ENCODE assay signal across 9 cellular contexts in the genomic region with DNA sequence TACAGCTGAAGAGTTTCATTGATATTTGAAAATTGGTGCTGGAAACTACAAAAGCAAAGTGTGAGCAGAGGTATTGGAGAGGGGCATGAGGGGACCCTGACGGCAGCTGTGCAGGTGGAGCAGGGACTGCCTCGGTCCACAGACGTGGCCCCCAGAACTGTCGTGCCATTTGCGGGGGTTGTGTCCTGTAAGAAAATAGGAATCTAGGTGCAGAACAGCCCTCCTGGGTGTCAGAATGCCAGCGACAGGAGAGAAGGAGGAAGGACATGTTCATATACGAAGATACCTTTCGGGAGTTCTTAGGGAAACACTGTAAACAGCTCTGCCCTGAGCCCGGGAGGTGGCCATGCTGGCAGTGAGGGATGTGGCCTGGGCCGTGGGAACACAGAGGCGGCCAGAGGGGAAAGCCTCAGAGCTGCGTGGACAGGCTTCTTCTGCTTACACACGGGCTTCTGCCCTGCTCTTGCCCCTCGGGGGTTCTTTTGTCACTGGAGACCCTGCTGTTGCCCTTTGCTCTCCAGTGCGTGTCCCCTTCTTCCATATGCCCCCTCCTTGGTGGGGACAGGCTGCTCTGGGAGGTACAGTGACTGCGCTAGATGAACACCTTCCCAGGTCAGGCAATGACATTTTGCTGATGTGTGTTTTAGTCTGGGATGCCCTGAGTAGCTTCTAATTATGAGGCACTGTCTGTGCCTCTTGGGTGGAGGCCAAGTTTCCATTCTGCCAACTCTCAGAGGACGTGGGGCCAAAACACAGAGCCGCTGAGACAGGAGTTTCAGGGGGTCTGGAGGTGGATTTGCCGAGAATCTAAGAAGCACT.
DNase-seq lines count a peak whose midpoint lies in the region; ATAC-seq, FAIRE-seq and TF ChIP-seq lines count a peak whose summit lies in the region.
"Had no signal": no experiment of that assay in that cellular context is flagged by ENCODE, and none has a peak within 500 bp of the region (broad histone marks: within the 10 kb centered on the region; RNA-seq: fewer than 3 reads in every experiment).

No MANE protein-coding gene starts in this region.

- H3K79me2 ChIP-seq in endothelial cell of umbilical vein (ENCODE audit: control insufficient read depth, insufficient read depth, low read length), result no peaks in the 10 kb centered on the region

- H3K14ac ChIP-seq in neuronal stem cell (ENCODE audit: low read length), result peak overlapping the region; percentile 0

- no peak for TF ChIP-seq POLR2A in endothelial cell of umbilical vein (IDR thresholded peaks at IDR 0.05; ENCODE audit: low read depth, low read length)

- H3K4me2 ChIP-seq in endothelial cell of umbilical vein (ENCODE audit: insufficient read depth, low read length) (no peak overlapping the region), neuronal stem cell (ENCODE audit: insufficient read depth, low read length, poor library complexity, severe bottlenecking) (no peak overlapping the region)

- H3K27ac ChIP-seq in endothelial cell of umbilical vein (ENCODE audit: insufficient read depth, low read depth, low read length) (no peak overlapping the region), neuronal stem cell (replicated peaks; ENCODE audit: low read length) (no peak overlapping the region), small intestine (ENCODE audit: low read depth in 1 of 2, low read length in 1 of 2) (peak overlapping the region in 1 of 2 donors; percentile 15)

- ATAC-seq in GM21529 (IDR thresholded peaks at IDR 0.05; ENCODE audit: unreplicated experiment) (no peak), GM21447 (IDR thresholded peaks at IDR 0.05; ENCODE audit: unreplicated experiment) (no peak)

- no peak overlapping the region for H2BK5ac ChIP-seq in neuronal stem cell (ENCODE audit: low read length)

- no peak overlapping the region for H2BK15ac ChIP-seq in neuronal stem cell (ENCODE audit: low read length)

- BruUV-seq in endothelial cell of umbilical vein (replicated peaks; lab: Mats Ljungman, UMichigan), result no TSS peak

- no peaks in the 10 kb centered on the region for H3K9me3 Mint-ChIP-seq in activated T-helper 1 cell treated with anti-CD3 and anti-CD28 coated beads, Interleukin-12 subunit alpha, Interleukin-12 subunit beta, Interleukin-2, Interleukin-4 antibody, amounts not matched to agents 30 ng/mL and 10 ng/mL and 1 ng/mL, durations not matched to agents 14 hours and 24 hours and 36 hours

- no peak overlapping the region for H3K4me3 Mint-ChIP-seq in activated T-helper 1 cell treated with anti-CD3 and anti-CD28 coated beads, Interleukin-12 subunit alpha, Interleukin-12 subunit beta, Interleukin-2, Interleukin-4 antibody, amounts not matched to agents 30 ng/mL and 10 ng/mL and 1 ng/mL, durations not matched to agents 14 hours and 24 hours and 36 hours

- no peak overlapping the region for H3K23ac ChIP-seq in neuronal stem cell (ENCODE audit: low read depth, low read length, poor library complexity)

- H3K9me3 ChIP-seq in endothelial cell of umbilical vein (replicated peaks; ENCODE audit: control insufficient read depth, insufficient read depth, low read length) (no peaks in the 10 kb centered on the region), neuronal stem cell (replicated peaks in 1 of 2; ENCODE audit: control insufficient read depth in 2 of 2, insufficient read depth in 1 of 2, low read depth in 1 of 2, low read length in 2 of 2) (peaks cover 4 to 11% of the 10 kb centered on the region in 2 donors), small intestine (ENCODE audit: control insufficient read depth, low read depth) (no peaks in the 10 kb centered on the region)

- no peak overlapping the region for H4K8ac ChIP-seq in neuronal stem cell (ENCODE audit: low read depth, low read length)

- H2BK120ac ChIP-seq in neuronal stem cell (ENCODE audit: low read depth, low read length), result no peak overlapping the region

- H3K27me3 Mint-ChIP-seq in activated T-helper 1 cell treated with anti-CD3 and anti-CD28 coated beads, Interleukin-12 subunit alpha, Interleukin-12 subunit beta, Interleukin-2, Interleukin-4 antibody, amounts not matched to agents 30 ng/mL and 10 ng/mL and 1 ng/mL, durations not matched to agents 14 hours and 24 hours and 36 hours (ENCODE audit: insufficient read depth), result no peaks in the 10 kb centered on the region

- no peak overlapping the region for H3K9ac ChIP-seq in endothelial cell of umbilical vein (replicated peaks; ENCODE audit: extremely low read depth, insufficient read depth, low read length)
- H3K9ac ChIP-seq in neuronal stem cell (ENCODE audit: low read depth, low read length, poor library complexity), result peak overlapping the region; percentile 9

- POLR2A ChIA-PET in endothelial cell of umbilical vein (lab: Charles Lee), result no interaction called here

- H3K4me1 Mint-ChIP-seq in activated T-helper 1 cell treated with anti-CD3 and anti-CD28 coated beads, Interleukin-12 subunit alpha, Interleukin-12 subunit beta, Interleukin-2, Interleukin-4 antibody, amounts not matched to agents 30 ng/mL and 10 ng/mL and 1 ng/mL, durations not matched to agents 14 hours and 24 hours and 36 hours (ENCODE audit: low read depth), result no peaks in the 10 kb centered on the region

- dilution Hi-C loops in endothelial cell of umbilical vein (cut with MboI; ENCODE audit: extremely low pct_ligation_motif_present, low sequenced_read_pairs), result no loop called here

- no peak overlapping the region for H4K91ac ChIP-seq in neuronal stem cell (ENCODE audit: low read depth, low read length, poor library complexity)

- H4K20me1 ChIP-seq in endothelial cell of umbilical vein (replicated peaks; ENCODE audit: control insufficient read depth, extremely low read depth, insufficient read depth, low read length), result no peaks in the 10 kb centered on the region

- H3K4ac ChIP-seq in neuronal stem cell (ENCODE audit: low read length), result no peak overlapping the region

- no peaks in the 10 kb centered on the region for H3K27me3 ChIP-seq in endothelial cell of umbilical vein (ENCODE audit: control insufficient read depth in 2 of 2, insufficient read depth in 2 of 2, low read length in 2 of 2)
- H3K27me3 ChIP-seq in neuronal stem cell (ENCODE audit: control insufficient read depth in 3 of 3, insufficient read depth in 3 of 3, low read depth in 1 of 3, low read length in 3 of 3), result no peaks in the 10 kb centered on the region
- H3K27me3 ChIP-seq in small intestine (ENCODE audit: control insufficient read depth in 2 of 2, insufficient read depth in 2 of 2, low read length in 2 of 2), result no peaks in the 10 kb centered on the region

- no peak for FAIRE-seq in endothelial cell of umbilical vein (lab: Jason Lieb, UNC)
- FAIRE-seq in small intestine (lab: Jason Lieb, UNC), result no peak

- H3K18ac ChIP-seq in neuronal stem cell (ENCODE audit: low read length), result peak overlapping the region; percentile 39

- TF ChIP-seq CTCF in endothelial cell of umbilical vein (IDR thresholded peaks at IDR 0.05; ENCODE audit: extremely low read depth in 1 of 2, insufficient read depth in 1 of 2, low read depth in 1 of 2, low read length in 2 of 2), result no peak

- H3K4me1 ChIP-seq in endothelial cell of umbilical vein (ENCODE audit: control insufficient read depth, extremely low read depth, insufficient read depth, low read length), result no peaks in the 10 kb centered on the region
- peaks cover 23 to 24% of the 10 kb centered on the region in 2 donors for H3K4me1 ChIP-seq in neuronal stem cell (ENCODE audit: control insufficient read depth in 2 of 2, insufficient read depth in 1 of 2, low read depth in 1 of 2, low read length in 2 of 2)
- peaks cover 2 to 6% of the 10 kb centered on the region in 2 donors for H3K4me1 ChIP-seq in small intestine (ENCODE audit: control insufficient read depth in 2 of 2, insufficient read depth in 1 of 2, low read depth in 1 of 2, low read length in 1 of 2)

- no peak overlapping the region for H3K27ac Mint-ChIP-seq in activated T-helper 1 cell treated with anti-CD3 and anti-CD28 coated beads, Interleukin-12 subunit alpha, Interleukin-12 subunit beta, Interleukin-2, Interleukin-4 antibody, amounts not matched to agents 30 ng/mL and 10 ng/mL and 1 ng/mL, durations not matched to agents 14 hours and 24 hours and 36 hours

- H3K36me3 ChIP-seq in endothelial cell of umbilical vein (ENCODE audit: control insufficient read depth in 2 of 2, extremely low read depth in 1 of 2, insufficient read depth in 2 of 2, low read length in 2 of 2), result no peaks in the 10 kb centered on the region
- peaks cover 0 to 3% of the 10 kb centered on the region in 2 donors for H3K36me3 ChIP-seq in neuronal stem cell (replicated peaks in 1 of 2; ENCODE audit: control insufficient read depth in 2 of 2, insufficient read depth in 2 of 2, low read length in 2 of 2)
- H3K36me3 ChIP-seq in small intestine (ENCODE audit: control insufficient read depth in 2 of 2, insufficient read depth in 2 of 2, low read length in 2 of 2), result no peaks in the 10 kb centered on the region

- WGBS in neuronal stem cell (ENCODE audit: extremely low coverage in 2 of 2, insufficient read length in 2 of 2, insufficient replicate concordance in 1 of 2), 2 donors, result no CpG with 5 or more reads among the region's 19 CpGs
- WGBS in small intestine, 3 donors, result 76 to 83% (median 80%) methylated on average over 17 to 19 of the region's 19 CpGs

- H2AK5ac ChIP-seq in neuronal stem cell (ENCODE audit: low read depth, low read length), result no peak overlapping the region

- CTCF ChIA-PET in endothelial cell of umbilical vein (lab: Charles Lee), result interaction anchor here (1.0 to 1.5 kb wide), 4 partner anchors 13 to 229 kb away, joined by 3 to 5 read pairs (median 4); no protein-coding TSS in a partner anchor

- H3K79me1 ChIP-seq in neuronal stem cell (ENCODE audit: low read depth, low read length), result no peaks in the 10 kb centered on the region

- no peaks in the 10 kb centered on the region for H3K9me1 ChIP-seq in endothelial cell of umbilical vein (replicated peaks; ENCODE audit: control insufficient read depth, extremely low read depth, insufficient read depth, low read length)

- intact Hi-C loops in endothelial cell of umbilical vein (cut with micrococcal nuclease), result no loop called here
- intact Hi-C loops in activated T-helper 1 cell treated with anti-CD3 and anti-CD28 coated beads, Interleukin-12 subunit alpha, Interleukin-12 subunit beta, Interleukin-2, Interleukin-4 antibody, amounts not matched to agents 30 ng/mL and 10 ng/mL and 1 ng/mL, durations not matched to agents 14 hours and 24 hours and 36 hours (cut with micrococcal nuclease), result no loop called here

- H2AFZ ChIP-seq in endothelial cell of umbilical vein (ENCODE audit: low read depth, low read length), result no peak overlapping the region
- no peak overlapping the region for H2AFZ ChIP-seq in neuronal stem cell (ENCODE audit: low read length)

- H2BK12ac ChIP-seq in neuronal stem cell (ENCODE audit: low read length), result no peak overlapping the region

- peak; percentile 7 for DNase-seq in CMK (ENCODE audit: low read depth)
- DNase-seq in NCI-H446 (lab: John Stamatoyannopoulos, UW), result peak; percentile 35 to 71
- peak; percentile 34 for DNase-seq in endothelial cell of umbilical vein (ENCODE audit: low read depth, low spot score)
- DNase-seq in neuronal stem cell (ENCODE audit: low spot score), result no peak
- DNase-seq in activated T-helper 1 cell treated with anti-CD3 and anti-CD28 coated beads, Interleukin-12 subunit alpha, Interleukin-12 subunit beta, Interleukin-2, Interleukin-4 antibody, amounts not matched to agents 30 ng/mL and 10 ng/mL and 1 ng/mL, durations not matched to agents 14 hours and 24 hours and 36 hours (ENCODE audit: low spot score), result no peak
- no peak for DNase-seq in small intestine
- DNase-seq: GOT3 had no signal

- no peak overlapping the region for H3K4me3 ChIP-seq in endothelial cell of umbilical vein (replicated peaks in 1 of 3; ENCODE audit: insufficient read depth in 1 of 3, low read depth in 1 of 3, low read length in 3 of 3)
- H3K4me3 ChIP-seq in neuronal stem cell (ENCODE audit: low read length in 2 of 2), result no peak overlapping the region
- no peak overlapping the region for H3K4me3 ChIP-seq in small intestine (ENCODE audit: low read depth in 1 of 2, low read length in 2 of 2)

- no peaks in the 10 kb centered on the region for H3K36me3 Mint-ChIP-seq in activated T-helper 1 cell treated with anti-CD3 and anti-CD28 coated beads, Interleukin-12 subunit alpha, Interleukin-12 subunit beta, Interleukin-2, Interleukin-4 antibody, amounts not matched to agents 30 ng/mL and 10 ng/mL and 1 ng/mL, durations not matched to agents 14 hours and 24 hours and 36 hours (ENCODE audit: low read depth)

Comparison
In these comparisons a context has a peak if more than half of its experiments do, and no peak if none do; other contexts are left out.
1. DNase-seq: peak in CMK (single experiment), NCI-H446 (2 of 2) and endothelial cell of umbilical vein (single experiment); none in neuronal stem cell (single experiment), activated T-helper 1 cell treated with anti-CD3 and anti-CD28 coated beads, Interleukin-12 subunit alpha, Interleukin-12 subunit beta, Interleukin-2, Interleukin-4 antibody, amounts not matched to agents 30 ng/mL and 10 ng/mL and 1 ng/mL, durations not matched to agents 14 hours and 24 hours and 36 hours (single experiment) and small intestine (single experiment).